In genomic region chr14:91173221-91173670, GRCh38 we compare ENCODE assay signal across 8 cellular contexts. TPM values are rescaled to one million over a fixed set of nuclear protein-coding genes. Genes with fewer than 3 reads are reported as not detected.
A peak's percentile ranks its signal among the peaks of the same experiment; 100 is the strongest.
DNase-seq lines count a peak whose midpoint lies in the region; ATAC-seq and TF ChIP-seq lines count a peak whose summit lies in the region.

No MANE protein-coding gene starts in this region.

- H3K27ac ChIP-seq in WERI-Rb-1 (no peak overlapping the region), spleen (no peak overlapping the region)

- peak; percentile 86 for TF ChIP-seq CTCF in WERI-Rb-1 (IDR thresholded peaks at IDR 0.05; ENCODE audit: low read depth, low read length)
- peak; percentile 82 to 95 (median 89) for TF ChIP-seq CTCF in spleen (IDR thresholded peaks at IDR 0.05 in 8 of 11, conservative IDR thresholded peaks at IDR 0.05 in 3 of 11)

- intact Hi-C loops in spleen (cut with DNase I; ENCODE audit: low total_unique reads): loop anchor here (5.0 kb wide), 1 partner anchor 266 kb away; no protein-coding TSS in a partner anchor

- no peaks in the 10 kb centered on the region for H3K9me3 ChIP-seq in WERI-Rb-1 (ENCODE audit: severe bottlenecking)
- no peaks in the 10 kb centered on the region for H3K9me3 ChIP-seq in spleen

- H3K4me1 ChIP-seq in spleen: peaks cover 5 to 26% (median 14%) of the 10 kb centered on the region in 6 donors

- no peak overlapping the region for H3K4me3 ChIP-seq in WERI-Rb-1 (ENCODE audit: low read depth, low read length)
- H3K4me3 ChIP-seq in spleen: no peak overlapping the region

- 54 to 68% (median 56%) methylated on average over 10 of the region's 10 CpGs for WGBS in spleen, 5 donors

- H3K36me3 ChIP-seq in WERI-Rb-1 (peaks cover 10% of the 10 kb centered on the region), spleen (peaks cover 0 to 100% (median 70%) of the 10 kb centered on the region in 6 donors)

- TF ChIP-seq POLR2A in spleen (IDR thresholded peaks at IDR 0.05): no peak

- no peak for ATAC-seq in HG02763 (IDR thresholded peaks at IDR 0.05; ENCODE audit: unreplicated experiment)

- DNase-seq in SHP77 (lab: John Stamatoyannopoulos, UW): peak; percentile 49 to 51
- no peak for DNase-seq in SHP77 treated with DMSO at 0.1 percent for 48 hours (lab: John Stamatoyannopoulos, UW)
- peak; percentile 28 to 76 for DNase-seq in NCI-H187 (lab: John Stamatoyannopoulos, UW)
- peak; percentile 87 for DNase-seq in WERI-Rb-1
- DNase-seq in brain pericyte (ENCODE audit: low read depth, low spot score): peak; percentile 37
- peak; percentile 87 for DNase-seq in iPS-NIHi11 (ENCODE audit: low spot score)
- DNase-seq in spleen: peak; percentile 94

- H3K27me3 ChIP-seq in WERI-Rb-1 (ENCODE audit: insufficient read depth, low read depth, severe bottlenecking) (no peaks in the 10 kb centered on the region), spleen (replicated peaks in 1 of 7) (no peaks in the 10 kb centered on the region)

RNA-seq across cellular contexts. Expression of gene DGLUCY, which starts 59.4 kb away (rescaled TPM):
- 100 to 1,000 TPM in 5 of 7 donors, 10 to 100 TPM in 2; 83.2 to 134 (median 106) TPM for total RNA-seq in spleen
- polyA plus RNA-seq in spleen: 10 to 100 TPM; 24.1 to 42.9 (median 35.0) TPM
